33 cellular contexts compared by ENCODE assay signal in genomic region chr15:94403246-94403824, GRCh38.
DNase-seq lines count a peak whose midpoint lies in the region; ATAC-seq and TF ChIP-seq lines count a peak whose summit lies in the region.
"Had no signal": no experiment of that assay in that cellular context is flagged by ENCODE, and none has a peak within 500 bp of the region (broad histone marks: within the 10 kb centered on the region; RNA-seq: fewer than 3 reads in every experiment).

No MANE protein-coding gene starts in this region.

- H3K4me1 Mint-ChIP-seq in immature natural killer cell: peaks cover 6 to 40% of the 10 kb centered on the region in 2 donors
- peaks cover 3% of the 10 kb centered on the region for H3K4me1 Mint-ChIP-seq in neural progenitor cell
- H3K4me1 Mint-ChIP-seq: activated naive CD8-positive, alpha-beta T cell treated with anti-CD3 and anti-CD28 coated beads for 36 hours; stimulated activated memory B cell treated with anti-CD40 and anti-IgM and Interleukin-4, amounts not matched to agents 10 μg/mL and 1 μg/mL and 100 μg/mL, for 72 hours had no signal

- H3K4me3 ChIP-seq in A673 (ENCODE audit: low read depth, low read length, poor library complexity, severe bottlenecking) (no peak overlapping the region), neural progenitor cell (no peak overlapping the region)
- H3K4me3 ChIP-seq: cardiac muscle cell, coronary artery, esophagus muscularis mucosa, GM23338, heart right ventricle, lung had no signal

- H3K27me3 ChIP-seq in A673 (replicated peaks; ENCODE audit: insufficient read depth, low read depth, low read length, poor library complexity): no peaks in the 10 kb centered on the region
- H3K27me3 ChIP-seq in neural progenitor cell: no peaks in the 10 kb centered on the region
- H3K27me3 ChIP-seq: cardiac muscle cell, esophagus muscularis mucosa had no signal

- no TSS peak for BruUV-seq in A673 (replicated peaks; lab: Mats Ljungman, UMichigan)

- no peaks in the 10 kb centered on the region for H3K36me3 ChIP-seq in A673 (ENCODE audit: insufficient read depth, low read length, poor library complexity, severe bottlenecking)
- H3K36me3 ChIP-seq in neural progenitor cell: no peaks in the 10 kb centered on the region
- H3K36me3 ChIP-seq: cardiac muscle cell, esophagus muscularis mucosa had no signal

- no peak overlapping the region for H3K9ac ChIP-seq in neural progenitor cell

- H3K36me3 Mint-ChIP-seq in immature natural killer cell (peaks cover 7 to 62% (median 22%) of the 10 kb centered on the region in 3 donors), neural progenitor cell (no peaks in the 10 kb centered on the region)

- POLR2A ChIA-PET in A673 (lab: Charles Lee; ENCODE audit: low non-redundant PET): no interaction called here

- CTCF ChIA-PET in A673 (lab: Charles Lee): no interaction called here

- peak overlapping the region; percentile 18 for H2AFZ ChIP-seq in neural progenitor cell (replicated peaks)
- H2AFZ ChIP-seq: GM23338 had no signal

- no peaks in the 10 kb centered on the region for H4K20me1 ChIP-seq in neural progenitor cell (ENCODE audit: low read depth)

- no peak overlapping the region for H3K4me2 ChIP-seq in neural progenitor cell
- H3K4me2 ChIP-seq: GM23338 had no signal

- TF ChIP-seq CTCF in A673 (conservative IDR thresholded peaks at IDR 0.05; ENCODE audit: low read depth, low read length) (no peak), neural progenitor cell (IDR thresholded peaks at IDR 0.05) (no peak)

- H3K27me3 Mint-ChIP-seq in immature natural killer cell (ENCODE audit: low read depth in 3 of 3) (peaks cover 0 to 4% (median 4%) of the 10 kb centered on the region in 3 donors), neural progenitor cell (ENCODE audit: insufficient read depth, low read depth) (no peaks in the 10 kb centered on the region)
- H3K27me3 Mint-ChIP-seq: activated naive CD8-positive, alpha-beta T cell treated with anti-CD3 and anti-CD28 coated beads for 36 hours; CD4-positive, alpha-beta T cell; stimulated activated memory B cell treated with anti-CD40 and anti-IgM and Interleukin-4, amounts not matched to agents 10 μg/mL and 1 μg/mL and 100 μg/mL, for 72 hours had no signal

- intact Hi-C loops in A673 (cut with micrococcal nuclease; ENCODE audit: unreplicated experiment): no loop called here

- H3K27ac ChIP-seq in A673 (ENCODE audit: low read depth, low read length, poor library complexity, severe bottlenecking) (peak overlapping the region; percentile 4), neural progenitor cell (no peak overlapping the region)
- H3K27ac ChIP-seq: cardiac muscle cell, coronary artery, esophagus muscularis mucosa, heart right ventricle had no signal

- no peaks in the 10 kb centered on the region for H3K79me2 ChIP-seq in neural progenitor cell (ENCODE audit: low read depth)

- DNase-seq in A673 (ENCODE audit: low spot score) (peak; percentile 56), amniotic epithelial cell (ENCODE audit: low read depth) (peak; percentile 31), immature natural killer cell (no peak), neural progenitor cell (ENCODE audit: low spot score) (no peak)
- DNase-seq in stimulated activated CD4-positive, alpha-beta T cell treated with anti-CD3 and anti-CD28 coated beads, Interleukin-1b, Interleukin-23, amount 100 ng/mL, for 48 hours: no peak
- DNase-seq in activated CD4-positive, alpha-beta T cell treated with anti-CD3 and anti-CD28 coated beads, Interleukin-2, amount 50 U/mL, for 1 hour: no peak
- DNase-seq: activated CD4-positive, alpha-beta T cell treated with anti-CD3 and anti-CD28 coated beads for 4 hours; activated gamma-delta T cell; activated naive CD8-positive, alpha-beta T cell treated with anti-CD3 and anti-CD28 coated beads for 36 hours; AML-193; aorta; CD4-positive, alpha-beta T cell; endodermal cell; foreskin melanocyte; heart right ventricle; HFFc6; MV-4-11; NCI-H1436; NCI-H2081 treated with DMSO at 0.1 percent for 48 hours; NCI-H226; NCI-H526 treated with DMSO at 0.1 percent for 48 hours; NK-92 treated with Interleukin-12 subunit alpha and Interleukin-12 subunit beta, amount 100 ng/mL, for 24 hours; nucleus accumbens had no signal

- no peaks in the 10 kb centered on the region for H3K9me3 ChIP-seq in A673 (ENCODE audit: low read depth, low read length, poor library complexity, severe bottlenecking)
- H3K9me3 ChIP-seq in neural progenitor cell (ENCODE audit: low read depth): no peaks in the 10 kb centered on the region
- H3K9me3 ChIP-seq: esophagus muscularis mucosa, heart right ventricle had no signal

- no peaks in the 10 kb centered on the region for H3F3A ChIP-seq in neural progenitor cell (ENCODE audit: low read depth)

- no peaks in the 10 kb centered on the region for H3K9me3 Mint-ChIP-seq in immature natural killer cell
- no peaks in the 10 kb centered on the region for H3K9me3 Mint-ChIP-seq in neural progenitor cell
- H3K9me3 Mint-ChIP-seq: activated naive CD8-positive, alpha-beta T cell treated with anti-CD3 and anti-CD28 coated beads for 36 hours; CD4-positive, alpha-beta T cell; endodermal cell; GM23338; stimulated activated memory B cell treated with anti-CD40 and anti-IgM and Interleukin-4, amounts not matched to agents 10 μg/mL and 1 μg/mL and 100 μg/mL, for 72 hours; T-helper 2 cell treated with Interferon-gamma antibody and Interleukin-4, amounts not matched to agents 5 μg/mL and 100 μg/mL, for 36 hours had no signal

- H3K4me1 ChIP-seq in A673 (ENCODE audit: insufficient read depth, low read length, poor library complexity, severe bottlenecking) (peaks cover 8% of the 10 kb centered on the region), neural progenitor cell (no peaks in the 10 kb centered on the region)

- ATAC-seq in activated CD4-positive, CD25-positive, alpha-beta regulatory T cell treated with anti-CD3 and anti-CD28 coated beads, Interleukin-2, amount 50 U/mL, for 24 hours: no peak
- ATAC-seq in GM18517 (IDR thresholded peaks at IDR 0.05; ENCODE audit: unreplicated experiment): no peak
- ATAC-seq: GM23338; stimulated activated memory B cell treated with anti-CD40 and anti-IgM and Interleukin-4, amounts not matched to agents 10 μg/mL and 1 μg/mL and 100 μg/mL, for 72 hours had no signal

- H3K27ac Mint-ChIP-seq in immature natural killer cell (peak overlapping the region in 4 of 6 donors; percentile 36 to 69 (median 60)), neural progenitor cell (no peak overlapping the region)
- H3K27ac Mint-ChIP-seq: activated naive CD8-positive, alpha-beta T cell treated with anti-CD3 and anti-CD28 coated beads for 36 hours; CD4-positive, alpha-beta T cell; endodermal cell; GM23338; HFFc6; stimulated activated memory B cell treated with anti-CD40 and anti-IgM and Interleukin-4, amounts not matched to agents 10 μg/mL and 1 μg/mL and 100 μg/mL, for 72 hours; T-helper 2 cell treated with Interferon-gamma antibody and Interleukin-4, amounts not matched to agents 5 μg/mL and 100 μg/mL, for 36 hours; type B pancreatic cell had no signal

- no peak overlapping the region for H3K4me3 Mint-ChIP-seq in immature natural killer cell
- H3K4me3 Mint-ChIP-seq in neural progenitor cell: no peak overlapping the region
- H3K4me3 Mint-ChIP-seq: activated naive CD8-positive, alpha-beta T cell treated with anti-CD3 and anti-CD28 coated beads for 36 hours; CD4-positive, alpha-beta T cell; endodermal cell; GM23338; HFFc6; stimulated activated memory B cell treated with anti-CD40 and anti-IgM and Interleukin-4, amounts not matched to agents 10 μg/mL and 1 μg/mL and 100 μg/mL, for 72 hours; T-helper 2 cell treated with Interferon-gamma antibody and Interleukin-4, amounts not matched to agents 5 μg/mL and 100 μg/mL, for 36 hours; type B pancreatic cell had no signal

Comparison
In these comparisons a context has a peak if more than half of its experiments do, and no peak if none do; other contexts are left out.
1. DNase-seq: peak in A673 (single experiment) and amniotic epithelial cell (single experiment); none in immature natural killer cell (0 of 3), neural progenitor cell (single experiment), stimulated activated CD4-positive, alpha-beta T cell treated with anti-CD3 and anti-CD28 coated beads, Interleukin-1b, Interleukin-23, amount 100 ng/mL, for 48 hours (single experiment) and activated CD4-positive, alpha-beta T cell treated with anti-CD3 and anti-CD28 coated beads, Interleukin-2, amount 50 U/mL, for 1 hour (single experiment).